In the genomic region with DNA sequence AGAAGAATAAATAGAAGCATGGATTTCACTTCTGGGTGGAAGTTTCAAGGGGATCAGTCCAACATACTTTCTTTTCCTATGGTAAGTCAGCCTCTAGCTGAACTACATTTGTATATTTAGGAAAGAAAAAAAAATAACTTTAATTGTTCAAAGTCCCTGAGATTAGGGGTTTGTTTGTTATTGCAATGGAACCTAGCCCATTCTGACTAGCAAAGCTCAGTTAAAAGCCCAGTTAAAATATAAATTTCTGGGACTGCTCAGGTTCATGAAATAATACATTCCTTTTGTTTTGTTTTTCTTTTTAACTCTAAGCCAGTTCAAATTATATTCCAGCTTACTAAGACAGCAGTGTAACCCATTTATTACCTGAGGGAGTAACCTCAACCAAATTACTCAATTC, we compare ENCODE assay signal across 27 cellular contexts.
"Had no signal": no experiment of that assay in that cellular context is flagged by ENCODE, and none has a peak within 500 bp of the region (broad histone marks: within the 10 kb centered on the region; RNA-seq: fewer than 3 reads in every experiment).

No MANE protein-coding gene starts in this region.

- H3K36me3 ChIP-seq: colonic mucosa, esophagus muscularis mucosa, esophagus squamous epithelium, gastrocnemius medialis, gastroesophageal sphincter, heart left ventricle, heart right ventricle had no signal

- DNase-seq: colonic mucosa; cortex of kidney; dermis blood vessel endothelial cell; dorsolateral prefrontal cortex; effector CD4-positive, alpha-beta T cell; effector CD8-positive, alpha-beta T cell; effector memory CD4-positive, alpha-beta T cell; effector memory CD8-positive, alpha-beta T cell; endodermal cell; erythroblast; esophagus squamous epithelium; foreskin fibroblast; foreskin keratinocyte; foreskin melanocyte; gastrocnemius medialis; glutamatergic neuron; head of caudate nucleus; heart left ventricle; heart right ventricle had no signal

- ATAC-seq: effector memory CD8-positive, alpha-beta T cell; esophagus mucosa; foreskin keratinocyte; gastrocnemius medialis; gastroesophageal sphincter; heart left ventricle; heart right ventricle had no signal

- H3K27ac ChIP-seq: colonic mucosa, coronary artery, dorsolateral prefrontal cortex, epithelial cell of prostate, esophagus muscularis mucosa, esophagus squamous epithelium, foreskin keratinocyte, gastrocnemius medialis, gastroesophageal sphincter, heart left ventricle, heart right ventricle had no signal

- H3K27me3 ChIP-seq: colonic mucosa, esophagus muscularis mucosa, esophagus squamous epithelium, foreskin keratinocyte, gastrocnemius medialis, gastroesophageal sphincter, heart left ventricle, heart right ventricle had no signal

- H3K4me1 ChIP-seq: colonic mucosa, esophagus muscularis mucosa, esophagus squamous epithelium, foreskin keratinocyte, gastrocnemius medialis, gastroesophageal sphincter, heart left ventricle, heart right ventricle had no signal

- H3K4me3 ChIP-seq: colonic mucosa, coronary artery, dorsolateral prefrontal cortex, esophagus muscularis mucosa, esophagus squamous epithelium, gastrocnemius medialis, gastroesophageal sphincter, heart left ventricle, heart right ventricle had no signal

- H3K9me3 ChIP-seq: colonic mucosa, esophagus squamous epithelium, gastrocnemius medialis, gastroesophageal sphincter had no signal

- FAIRE-seq: colon, endothelial cell of umbilical vein, frontal cortex had no signal
